Comparison of ENCODE assay signal across 2 cellular contexts in genomic region chr9:33480094-33480493, GRCh38.
TF ChIP-seq lines count a peak whose summit lies in the region.

No MANE protein-coding gene starts in this region.

TF ChIP-seq in IMR-90, 13 proteins besides CTCF, POLR2A, EP300 and RAD21:
- TF ChIP-seq CHD1 (IDR thresholded peaks at IDR 0.05; ENCODE audit: low read depth, low read length) (no peak), BHLHE40 (IDR thresholded peaks at IDR 0.05; ENCODE audit: low read depth, low read length) (no peak), ELK1 (IDR thresholded peaks at IDR 0.05; ENCODE audit: borderline replicate concordance, low read depth, low read length) (no peak), RFX5 (IDR thresholded peaks at IDR 0.05; ENCODE audit: low read depth, low read length) (no peak), MAZ (IDR thresholded peaks at IDR 0.05; ENCODE audit: borderline replicate concordance, low read depth, low read length) (no peak), CEBPB (IDR thresholded peaks at IDR 0.05; ENCODE audit: low read depth, low read length) (no peak), MXI1 (IDR thresholded peaks at IDR 0.05; ENCODE audit: borderline replicate concordance, low read depth, low read length) (no peak), RCOR1 (IDR thresholded peaks at IDR 0.05; ENCODE audit: insufficient replicate concordance, low read length) (no peak), SMC3 (IDR thresholded peaks at IDR 0.05; ENCODE audit: low read depth, low read length) (no peak), NFE2L2 (IDR thresholded peaks at IDR 0.05; ENCODE audit: low read depth, low read length) (no peak), FOS (IDR thresholded peaks at IDR 0.05; ENCODE audit: low read depth, low read length) (no peak), MAFK (IDR thresholded peaks at IDR 0.05; ENCODE audit: low read depth, low read length) (no peak)
- TF ChIP-seq, protein P1, sequence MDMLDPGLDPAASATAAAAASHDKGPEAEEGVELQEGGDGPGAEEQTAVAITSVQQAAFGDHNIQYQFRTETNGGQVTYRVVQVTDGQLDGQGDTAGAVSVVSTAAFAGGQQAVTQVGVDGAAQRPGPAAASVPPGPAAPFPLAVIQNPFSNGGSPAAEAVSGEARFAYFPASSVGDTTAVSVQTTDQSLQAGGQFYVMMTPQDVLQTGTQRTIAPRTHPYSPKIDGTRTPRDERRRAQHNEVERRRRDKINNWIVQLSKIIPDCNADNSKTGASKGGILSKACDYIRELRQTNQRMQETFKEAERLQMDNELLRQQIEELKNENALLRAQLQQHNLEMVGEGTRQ (IDR thresholded peaks at IDR 0.05; ENCODE audit: low read depth, low read length) = no peak

TF ChIP-seq in HEK293T, 16 proteins besides CTCF, POLR2A, EP300 and RAD21:
- no peak for TF ChIP-seq L3MBTL2 (conservative IDR thresholded peaks at IDR 0.05)
- no peak for TF ChIP-seq HDGF (IDR thresholded peaks at IDR 0.05; ENCODE audit: borderline replicate concordance)
- TF ChIP-seq, protein P2, sequence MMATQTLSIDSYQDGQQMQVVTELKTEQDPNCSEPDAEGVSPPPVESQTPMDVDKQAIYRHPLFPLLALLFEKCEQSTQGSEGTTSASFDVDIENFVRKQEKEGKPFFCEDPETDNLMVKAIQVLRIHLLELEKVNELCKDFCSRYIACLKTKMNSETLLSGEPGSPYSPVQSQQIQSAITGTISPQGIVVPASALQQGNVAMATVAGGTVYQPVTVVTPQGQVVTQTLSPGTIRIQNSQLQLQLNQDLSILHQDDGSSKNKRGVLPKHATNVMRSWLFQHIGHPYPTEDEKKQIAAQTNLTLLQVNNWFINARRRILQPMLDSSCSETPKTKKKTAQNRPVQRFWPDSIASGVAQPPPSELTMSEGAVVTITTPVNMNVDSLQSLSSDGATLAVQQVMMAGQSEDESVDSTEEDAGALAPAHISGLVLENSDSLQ (IDR thresholded peaks at IDR 0.05) = no peak
